ENCODE assay signal across 2 cellular contexts in genomic region chr5:132322266-132322665, GRCh38.
TF ChIP-seq lines count a peak whose summit lies in the region.

No MANE protein-coding gene starts in this region.

TF ChIP-seq in GM23338, 12 proteins besides CTCF, POLR2A, EP300 and RAD21 (continued from another document):
- TF ChIP-seq POLR2AphosphoS5 (IDR thresholded peaks at IDR 0.05; ENCODE audit: low read depth) (no peak), JUNB (IDR thresholded peaks at IDR 0.05; ENCODE audit: unreplicated experiment) (no peak)
- TF ChIP-seq, protein P1, sequence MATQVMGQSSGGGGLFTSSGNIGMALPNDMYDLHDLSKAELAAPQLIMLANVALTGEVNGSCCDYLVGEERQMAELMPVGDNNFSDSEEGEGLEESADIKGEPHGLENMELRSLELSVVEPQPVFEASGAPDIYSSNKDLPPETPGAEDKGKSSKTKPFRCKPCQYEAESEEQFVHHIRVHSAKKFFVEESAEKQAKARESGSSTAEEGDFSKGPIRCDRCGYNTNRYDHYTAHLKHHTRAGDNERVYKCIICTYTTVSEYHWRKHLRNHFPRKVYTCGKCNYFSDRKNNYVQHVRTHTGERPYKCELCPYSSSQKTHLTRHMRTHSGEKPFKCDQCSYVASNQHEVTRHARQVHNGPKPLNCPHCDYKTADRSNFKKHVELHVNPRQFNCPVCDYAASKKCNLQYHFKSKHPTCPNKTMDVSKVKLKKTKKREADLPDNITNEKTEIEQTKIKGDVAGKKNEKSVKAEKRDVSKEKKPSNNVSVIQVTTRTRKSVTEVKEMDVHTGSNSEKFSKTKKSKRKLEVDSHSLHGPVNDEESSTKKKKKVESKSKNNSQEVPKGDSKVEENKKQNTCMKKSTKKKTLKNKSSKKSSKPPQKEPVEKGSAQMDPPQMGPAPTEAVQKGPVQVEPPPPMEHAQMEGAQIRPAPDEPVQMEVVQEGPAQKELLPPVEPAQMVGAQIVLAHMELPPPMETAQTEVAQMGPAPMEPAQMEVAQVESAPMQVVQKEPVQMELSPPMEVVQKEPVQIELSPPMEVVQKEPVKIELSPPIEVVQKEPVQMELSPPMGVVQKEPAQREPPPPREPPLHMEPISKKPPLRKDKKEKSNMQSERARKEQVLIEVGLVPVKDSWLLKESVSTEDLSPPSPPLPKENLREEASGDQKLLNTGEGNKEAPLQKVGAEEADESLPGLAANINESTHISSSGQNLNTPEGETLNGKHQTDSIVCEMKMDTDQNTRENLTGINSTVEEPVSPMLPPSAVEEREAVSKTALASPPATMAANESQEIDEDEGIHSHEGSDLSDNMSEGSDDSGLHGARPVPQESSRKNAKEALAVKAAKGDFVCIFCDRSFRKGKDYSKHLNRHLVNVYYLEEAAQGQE (IDR thresholded peaks at IDR 0.05; ENCODE audit: unreplicated experiment): no peak

TF ChIP-seq in WTC11, 78 proteins besides CTCF, POLR2A, EP300 and RAD21 (continued from another document):
- no peak for TF ChIP-seq E2F1 (CRISPR knock-in tag; IDR thresholded peaks at IDR 0.05)
- TF ChIP-seq FOXP1 (CRISPR knock-in tag; IDR thresholded peaks at IDR 0.05; ENCODE audit: borderline replicate concordance): 0 out of 2 replicates have a peak, but pooled peaks have one; percentile 35
